In genomic region chrX:132216283-132216682, GRCh38 we compare ENCODE assay signal across 8 cellular contexts. TPM values are rescaled to one million over a fixed set of nuclear protein-coding genes. Genes with fewer than 3 reads are reported as not detected.
DNase-seq lines count a peak whose midpoint lies in the region; ATAC-seq and TF ChIP-seq lines count a peak whose summit lies in the region.

No MANE protein-coding gene starts in this region.

- H4K5ac ChIP-seq in IMR-90 (ENCODE audit: low read depth, low read length): no peak overlapping the region

- H3K9me1 ChIP-seq in IMR-90 (ENCODE audit: insufficient read depth, low read length): no peaks in the 10 kb centered on the region

- no peak overlapping the region for H2BK15ac ChIP-seq in IMR-90 (ENCODE audit: low read depth, low read length)

- no peak overlapping the region for H3K14ac ChIP-seq in IMR-90 (replicated peaks; ENCODE audit: low read depth, low read length)

- H3K4me3 ChIP-seq in ACC112 (ENCODE audit: low read depth, low read length) (peak overlapping the region; percentile 85), IMR-90 (ENCODE audit: insufficient read depth, low read depth, low read length) (peak overlapping the region; percentile 88), astrocyte of the spinal cord (ENCODE audit: low read depth, low read length) (peak overlapping the region; percentile 61), mucosa of stomach (ENCODE audit: low read length) (no peak overlapping the region), adrenal gland (peak overlapping the region in 2 of 4 donors; percentile 54 to 86)

- no peak overlapping the region for H4K91ac ChIP-seq in IMR-90 (ENCODE audit: insufficient read depth, low read depth, low read length)

- H2AFZ ChIP-seq in ACC112 (ENCODE audit: low read length, unreplicated experiment) (peak overlapping the region; percentile 91), IMR-90 (replicated peaks; ENCODE audit: low read length, poor library complexity) (no peak overlapping the region)

- no peak for TF ChIP-seq POLR2A in IMR-90 (IDR thresholded peaks at IDR 0.05; ENCODE audit: low read depth, low read length)
- no peak for TF ChIP-seq POLR2A in GM18505 (IDR thresholded peaks at IDR 0.05; ENCODE audit: borderline replicate concordance, extremely low read depth, insufficient read depth, insufficient read length)
- no peak for TF ChIP-seq POLR2A in adrenal gland (IDR thresholded peaks at IDR 0.05)

- intact Hi-C loops in IMR-90 (cut with micrococcal nuclease) (loop anchor here (5.0 kb wide), 1 partner anchor 271 kb away; the partner anchor contains the start of gene MBNL3), adrenal gland (cut with DNase I) (no loop called here)

- no peaks in the 10 kb centered on the region for H4K20me1 ChIP-seq in IMR-90 (ENCODE audit: insufficient read depth, low read length)

- H3K27me3 ChIP-seq in ACC112 (ENCODE audit: insufficient read depth, low read length) (no peaks in the 10 kb centered on the region), IMR-90 (ENCODE audit: control insufficient read depth, insufficient read depth, low read length) (0 out of 2 replicates have a peak, but pooled peaks cover 2% of the 10 kb centered on the region), mucosa of stomach (ENCODE audit: control insufficient read depth, insufficient read depth, low read length) (no peaks in the 10 kb centered on the region), adrenal gland (no peaks in the 10 kb centered on the region)

- no peak overlapping the region for H4K8ac ChIP-seq in IMR-90 (ENCODE audit: low read depth in 2 of 2, low read length in 2 of 2)

- peak overlapping the region; percentile 72 for H2BK5ac ChIP-seq in IMR-90 (ENCODE audit: low read depth, low read length, poor library complexity, severe bottlenecking)

- CTCF ChIA-PET in IMR-90 (lab: Yijun Ruan, JAX): no interaction called here

- peaks cover 29% of the 10 kb centered on the region for H3K79me2 ChIP-seq in ACC112 (ENCODE audit: control insufficient read depth, insufficient read depth, low read length, unreplicated experiment)

- in situ Hi-C loops in IMR-90 (cut with MboI; ENCODE audit: low sequenced_read_pairs) (no loop called here), astrocyte of the spinal cord (cut with HindIII; ENCODE audit: low sequenced_read_pairs) (no loop called here), KBM-7 (cut with MboI; ENCODE audit: low pct_unique_long_range_greater_than_20kb, low sequenced_read_pairs) (loop anchor here (25.0 kb wide), 2 partner anchors 129 to 379 kb away; no protein-coding TSS in a partner anchor)

- peaks cover 0 to 17% of the 10 kb centered on the region in 2 experiments; a peak in 2 of 4 replicates for H3K79me1 ChIP-seq in IMR-90 (ENCODE audit: low read depth in 1 of 2, low read length in 2 of 2)

- no peaks in the 10 kb centered on the region for H3K9me3 ChIP-seq in IMR-90 (ENCODE audit: control insufficient read depth, insufficient read depth, low read length)
- H3K9me3 ChIP-seq in mucosa of stomach (ENCODE audit: control insufficient read depth, low read length): no peaks in the 10 kb centered on the region
- no peaks in the 10 kb centered on the region for H3K9me3 ChIP-seq in adrenal gland (replicated peaks in 1 of 3)

- no peak overlapping the region for H2AK9ac ChIP-seq in IMR-90 (replicated peaks; ENCODE audit: low read depth, low read length, poor library complexity)

- H3K18ac ChIP-seq in IMR-90 (ENCODE audit: low read depth, low read length): no peak overlapping the region

- no peak overlapping the region for H3K4ac ChIP-seq in IMR-90 (ENCODE audit: low read depth, low read length)

- no peak overlapping the region for H3K56ac ChIP-seq in IMR-90 (ENCODE audit: extremely low read depth, insufficient read depth, low read length)

- H3K36me3 ChIP-seq in ACC112 (ENCODE audit: insufficient read depth, low read length): 0 out of 2 replicates have a peak, but pooled peaks cover 3% of the 10 kb centered on the region
- peaks cover 7% of the 10 kb centered on the region for H3K36me3 ChIP-seq in IMR-90 (ENCODE audit: control insufficient read depth, insufficient read depth, low read length)
- no peaks in the 10 kb centered on the region for H3K36me3 ChIP-seq in mucosa of stomach (ENCODE audit: control insufficient read depth, insufficient read depth, low read length)
- no peaks in the 10 kb centered on the region for H3K36me3 ChIP-seq in adrenal gland (replicated peaks in 1 of 2)

- H3K4me1 ChIP-seq in ACC112 (ENCODE audit: control insufficient read depth, insufficient read depth, low read length, unreplicated experiment) (peaks cover 6% of the 10 kb centered on the region), IMR-90 (ENCODE audit: control insufficient read depth, insufficient read depth, low read length) (no peaks in the 10 kb centered on the region), mucosa of stomach (ENCODE audit: control insufficient read depth, insufficient read depth, low read length) (no peaks in the 10 kb centered on the region), adrenal gland (replicated peaks in 1 of 2) (peaks cover 0 to 31% of the 10 kb centered on the region in 2 donors)

- no peak for TF ChIP-seq RAD21 in IMR-90 (IDR thresholded peaks at IDR 0.05; ENCODE audit: low read length)

- DNase-seq in IMR-90 (no peak), astrocyte of the spinal cord (ENCODE audit: low read depth, low spot score) (no peak), KBM-7 (no peak), NCI-H2107 treated with DMSO at 0.1 percent for 48 hours (lab: John Stamatoyannopoulos, UW; ENCODE audit: unreplicated experiment) (no peak), adrenal gland (no peak)

- H3K27ac ChIP-seq in ACC112 (ENCODE audit: low read depth, low read length): peak overlapping the region; percentile 79
- H3K27ac ChIP-seq in IMR-90 (ENCODE audit: insufficient read depth, low read length): no peak overlapping the region
- H3K27ac ChIP-seq in adrenal gland: peak overlapping the region in 2 of 5 donors; percentile 95 to 97

- no peak for TF ChIP-seq CTCF in IMR-90 (conservative IDR thresholded peaks at IDR 0.05; ENCODE audit: low read depth, low read length)
- TF ChIP-seq CTCF in astrocyte of the spinal cord (IDR thresholded peaks at IDR 0.05; ENCODE audit: low read depth, low read length): no peak
- TF ChIP-seq CTCF in adrenal gland (IDR thresholded peaks at IDR 0.05): no peak

- ATAC-seq in IMR-90 (ENCODE audit: low read depth) (no peak), GM18505 (IDR thresholded peaks at IDR 0.05; ENCODE audit: unreplicated experiment) (no peak)

- H2AK5ac ChIP-seq in IMR-90 (ENCODE audit: low read depth, low read length): no peak overlapping the region

- H2BK20ac ChIP-seq in IMR-90 (ENCODE audit: low read depth, low read length): no peak overlapping the region

- POLR2A ChIA-PET in IMR-90 (lab: Charles Lee; ENCODE audit: unreplicated experiment): interaction anchor here (0.6 kb wide), 1 partner anchor 21 kb away, joined by 13 read pairs; no protein-coding TSS in a partner anchor

- peak overlapping the region; percentile 72 for H3K9ac ChIP-seq in IMR-90 (ENCODE audit: low read depth, low read length)
- peak overlapping the region; percentile 81 for H3K9ac ChIP-seq in mucosa of stomach (ENCODE audit: low read length)

- peak overlapping the region; percentile 91 for H3K4me2 ChIP-seq in IMR-90 (ENCODE audit: low read depth, low read length)

- no TSS peak for BruUV-seq in IMR-90 (replicated peaks; lab: Mats Ljungman, UMichigan)

- H3K23ac ChIP-seq in IMR-90 (ENCODE audit: low read depth, low read length): no peak overlapping the region

- dilution Hi-C loops in IMR-90 (cut with HindIII; ENCODE audit: low sequenced_read_pairs, unreplicated experiment): no loop called here

- H2BK120ac ChIP-seq in IMR-90 (ENCODE audit: low read depth, low read length): no peak overlapping the region

- WGBS in IMR-90 (ENCODE audit: extremely low coverage in 2 of 2, insufficient read length in 1 of 2), 2 experiments: no CpG with 5 or more reads among the region's 8 CpGs
- 1 to 28% (median 13%) methylated on average over 8 of the region's 8 CpGs for WGBS in adrenal gland, 4 donors

TF ChIP-seq in IMR-90, 13 proteins besides CTCF, POLR2A, EP300 and RAD21 (continues in another document):
- TF ChIP-seq BHLHE40 (IDR thresholded peaks at IDR 0.05; ENCODE audit: low read depth, low read length): no peak
- no peak for TF ChIP-seq RCOR1 (IDR thresholded peaks at IDR 0.05; ENCODE audit: insufficient replicate concordance, low read length)
- no peak for TF ChIP-seq RFX5 (IDR thresholded peaks at IDR 0.05; ENCODE audit: low read depth, low read length)
- TF ChIP-seq MXI1 (IDR thresholded peaks at IDR 0.05; ENCODE audit: borderline replicate concordance, low read depth, low read length): no peak
- TF ChIP-seq, protein P1, sequence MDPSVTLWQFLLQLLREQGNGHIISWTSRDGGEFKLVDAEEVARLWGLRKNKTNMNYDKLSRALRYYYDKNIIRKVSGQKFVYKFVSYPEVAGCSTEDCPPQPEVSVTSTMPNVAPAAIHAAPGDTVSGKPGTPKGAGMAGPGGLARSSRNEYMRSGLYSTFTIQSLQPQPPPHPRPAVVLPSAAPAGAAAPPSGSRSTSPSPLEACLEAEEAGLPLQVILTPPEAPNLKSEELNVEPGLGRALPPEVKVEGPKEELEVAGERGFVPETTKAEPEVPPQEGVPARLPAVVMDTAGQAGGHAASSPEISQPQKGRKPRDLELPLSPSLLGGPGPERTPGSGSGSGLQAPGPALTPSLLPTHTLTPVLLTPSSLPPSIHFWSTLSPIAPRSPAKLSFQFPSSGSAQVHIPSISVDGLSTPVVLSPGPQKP (IDR thresholded peaks at IDR 0.05; ENCODE audit: borderline replicate concordance, low read depth, low read length): no peak
- no peak for TF ChIP-seq MAFK (IDR thresholded peaks at IDR 0.05; ENCODE audit: low read depth, low read length)
- TF ChIP-seq FOS (IDR thresholded peaks at IDR 0.05; ENCODE audit: low read depth, low read length): no peak
- TF ChIP-seq MAZ (IDR thresholded peaks at IDR 0.05; ENCODE audit: borderline replicate concordance, low read depth, low read length): no peak
- TF ChIP-seq SMC3 (IDR thresholded peaks at IDR 0.05; ENCODE audit: low read depth, low read length): no peak
- no peak for TF ChIP-seq CEBPB (IDR thresholded peaks at IDR 0.05; ENCODE audit: low read depth, low read length)
- TF ChIP-seq CHD1 (IDR thresholded peaks at IDR 0.05; ENCODE audit: low read depth, low read length): no peak
- no peak for TF ChIP-seq NFE2L2 (IDR thresholded peaks at IDR 0.05; ENCODE audit: low read depth, low read length)

RNA-seq across cellular contexts. Expression of gene RAP2C, which starts 3.0 kb away (rescaled TPM):
- total RNA-seq in IMR-90 (2012; rRNA removed) (24.4 and 24.9 TPM in 2 replicates), adrenal gland (10 to 100 TPM; 12.2 to 72.2 (median 28.6) TPM)
- polyA plus RNA-seq in IMR-90 (2012; rRNA removed) (7.0 and 7.6 TPM in 2 replicates), adrenal gland (10 to 100 TPM; 13.0 to 20.6 (median 16.6) TPM)
- polyA plus RNA-seq in IMR-90 (2012; cell fraction: cytosol; rRNA removed): 2.6 and 2.8 TPM in 2 replicates
- 2.8 and 6.4 TPM in 2 replicates for polyA plus RNA-seq in IMR-90 (2012; cell fraction: nucleus; rRNA removed; ENCODE audit: low replicate concordance)
